Comparison of ENCODE assay signal across 21 cellular contexts in the genomic region with DNA sequence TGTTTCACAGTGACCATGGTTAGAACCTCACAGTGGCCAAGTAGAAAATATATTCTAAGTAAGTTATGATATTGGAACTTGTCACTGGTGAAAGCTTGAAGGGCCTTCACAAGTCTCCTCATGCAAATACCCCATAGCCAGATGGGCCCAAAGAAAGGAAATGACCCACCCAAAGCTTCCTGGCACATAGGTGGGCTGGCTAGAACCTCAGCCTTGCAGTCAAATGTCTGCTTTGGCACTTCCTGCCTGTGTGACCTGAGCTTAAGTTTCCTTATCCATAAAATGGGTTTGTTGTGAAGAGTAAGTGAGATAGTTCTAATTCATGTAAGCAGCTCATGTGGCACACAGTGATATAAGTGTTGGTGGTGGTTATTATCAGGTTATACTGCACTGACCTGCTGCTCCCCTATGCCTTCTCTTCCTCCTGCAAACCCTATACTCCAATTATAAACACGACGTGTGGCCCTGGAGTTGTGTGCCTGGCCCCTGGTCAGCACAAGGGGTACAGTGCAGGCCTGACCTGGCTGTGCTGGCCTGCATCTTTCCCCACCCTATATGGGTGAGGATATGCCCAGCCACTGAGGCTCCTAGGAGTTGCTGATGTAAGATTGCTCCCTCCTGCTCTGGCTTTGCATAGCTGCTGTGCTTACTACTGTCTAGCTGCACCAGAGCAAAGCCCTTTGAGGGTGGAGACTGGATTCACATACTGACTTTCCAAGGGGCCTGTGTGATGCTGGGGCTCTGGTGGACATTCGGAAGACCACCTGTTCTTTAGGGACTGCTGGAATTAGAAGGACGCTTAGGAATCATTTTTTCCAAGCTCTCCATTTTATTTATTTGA. TPM values are rescaled to one million over a fixed set of nuclear protein-coding genes. Genes with fewer than 3 reads are reported as not detected.
"Had no signal": no experiment of that assay in that cellular context is flagged by ENCODE, and none has a peak within 500 bp of the region (broad histone marks: within the 10 kb centered on the region; RNA-seq: fewer than 3 reads in every experiment).

No MANE protein-coding gene starts in this region.

- H3K27ac Mint-ChIP-seq: activated naive CD8-positive, alpha-beta T cell treated with anti-CD3 and anti-CD28 coated beads for 36 hours; natural killer cell treated with Interleukin-12 subunit alpha and Interleukin-12 subunit beta and Interleukin-15 and Interleukin-18, amount 100 ng/mL, for 72 hours; WTC11 had no signal

- H3K4me3 ChIP-seq: right atrium auricular region, stomach, testis, upper lobe of right lung had no signal

- H3K27ac ChIP-seq: right atrium auricular region, stomach, testis, upper lobe of right lung had no signal

- FAIRE-seq: small intestine, TTC549 had no signal

- H3K27me3 ChIP-seq: right atrium auricular region, stomach, testis, upper lobe of right lung had no signal

- ATAC-seq: left ventricle myocardium superior; natural killer cell treated with Interleukin-12 subunit alpha and Interleukin-12 subunit beta and Interleukin-15 and Interleukin-18, amount 100 ng/mL, for 72 hours; upper lobe of right lung; WTC11 had no signal

- H3K9me3 ChIP-seq: right atrium auricular region, stomach, testis, upper lobe of right lung had no signal

- DNase-seq: activated CD4-positive, alpha-beta T cell treated with anti-CD3 and anti-CD28 coated beads for 48 hours; activated gamma-delta T cell; activated naive CD8-positive, alpha-beta T cell treated with anti-CD3 and anti-CD28 coated beads for 36 hours; activated T-cell treated with anti-CD3 and anti-CD28 coated beads, Interleukin-2, amount 50 U/mL, for 48 hours; aorta; effector CD8-positive, alpha-beta T cell; head of caudate nucleus; kidney glomerular epithelial cell; left ventricle myocardium superior; mesenchymal stem cell; occipital lobe; small intestine; stimulated activated CD4-positive, alpha-beta T cell treated with anti-CD3 and anti-CD28 coated beads, Interleukin-4, amount 100 ng/mL, for 24 hours; stomach; T-helper 2 cell; testis; upper lobe of right lung had no signal

- H3K4me3 Mint-ChIP-seq: activated naive CD8-positive, alpha-beta T cell treated with anti-CD3 and anti-CD28 coated beads for 36 hours; natural killer cell treated with Interleukin-12 subunit alpha and Interleukin-12 subunit beta and Interleukin-15 and Interleukin-18, amount 100 ng/mL, for 72 hours; WTC11 had no signal

- H3K27me3 Mint-ChIP-seq: activated naive CD8-positive, alpha-beta T cell treated with anti-CD3 and anti-CD28 coated beads for 36 hours; natural killer cell treated with Interleukin-12 subunit alpha and Interleukin-12 subunit beta and Interleukin-15 and Interleukin-18, amount 100 ng/mL, for 72 hours had no signal

- H3K36me3 Mint-ChIP-seq: natural killer cell treated with Interleukin-12 subunit alpha and Interleukin-12 subunit beta and Interleukin-15 and Interleukin-18, amount 100 ng/mL, for 72 hours had no signal

- H3K9me3 Mint-ChIP-seq: activated naive CD8-positive, alpha-beta T cell treated with anti-CD3 and anti-CD28 coated beads for 36 hours; natural killer cell treated with Interleukin-12 subunit alpha and Interleukin-12 subunit beta and Interleukin-15 and Interleukin-18, amount 100 ng/mL, for 72 hours; WTC11 had no signal

RNA-seq across cellular contexts. Expression of a gene that starts 4.7 kb away (rescaled TPM):
- total RNA-seq: WTC11 had no signal
